In genomic region chr1:206706298-206706791, GRCh38 we compare ENCODE assay signal across 8 cellular contexts. TPM values are rescaled to one million over a fixed set of nuclear protein-coding genes. Genes with fewer than 3 reads are reported as not detected.
DNase-seq lines count a peak whose midpoint lies in the region; ATAC-seq and TF ChIP-seq lines count a peak whose summit lies in the region.

No MANE protein-coding gene starts in this region.

- intact Hi-C loops in prostate gland (cut with DNase I), result no loop called here

- DNase-seq in DMS79 (lab: John Stamatoyannopoulos, UW), result peak; percentile 52
- peak; percentile 41 to 75 for DNase-seq in NCI-H446 (lab: John Stamatoyannopoulos, UW)
- DNase-seq in skeletal muscle cell (ENCODE audit: low read depth), result peak; percentile 99
- no peak for DNase-seq in HT-29 (ENCODE audit: low spot score)
- DNase-seq in prostate gland (ENCODE audit: low spot score), result no peak
- DNase-seq in erythroblast (lab: John Stamatoyannopoulos, UW), result no peak

- H3K27me3 ChIP-seq in prostate gland (replicated peaks; ENCODE audit: insufficient read depth), result no peaks in the 10 kb centered on the region

- H3K27ac ChIP-seq in prostate gland, result no peak overlapping the region

- no peak overlapping the region for H3K4me3 ChIP-seq in skeletal muscle cell (ENCODE audit: low read depth, low read length)
- H3K4me3 ChIP-seq in prostate gland, result no peak overlapping the region

- TF ChIP-seq CTCF in prostate gland (IDR thresholded peaks at IDR 0.05), result no peak

- H3K36me3 ChIP-seq in prostate gland, result no peaks in the 10 kb centered on the region

- ATAC-seq in esophagus mucosa (peak; percentile 21), HG03135 (IDR thresholded peaks at IDR 0.05; ENCODE audit: unreplicated experiment) (no peak)

- no peaks in the 10 kb centered on the region for H3K9me3 ChIP-seq in prostate gland

- peaks cover 3% of the 10 kb centered on the region for H3K4me1 ChIP-seq in prostate gland (replicated peaks)

- no peak for TF ChIP-seq POLR2A in prostate gland (IDR thresholded peaks at IDR 0.05)
- no peak for TF ChIP-seq POLR2A in erythroblast (IDR thresholded peaks at IDR 0.05; ENCODE audit: low read length)

- WGBS in prostate gland, result 50% methylated on average over 11 of the region's 11 CpGs

RNA-seq across cellular contexts. Expression of gene MAPKAPK2, which starts 21.6 kb away (rescaled TPM):
- 47.3 TPM for total RNA-seq in esophagus mucosa
- total RNA-seq in HT-29 (2014; rRNA removed; shearing (Covaris generic)), result 41.9 and 50.4 TPM in 2 replicates
- total RNA-seq in prostate gland, result 10 to 100 TPM; 27.1 to 67.0 TPM

Comparison
In these comparisons a context has a peak if more than half of its experiments do, and no peak if none do; other contexts are left out.
1. DNase-seq: peak in DMS79 (single experiment), NCI-H446 (2 of 2) and skeletal muscle cell (single experiment); none in HT-29 (single experiment), prostate gland (single experiment) and erythroblast (0 of 2).